In the genomic region with DNA sequence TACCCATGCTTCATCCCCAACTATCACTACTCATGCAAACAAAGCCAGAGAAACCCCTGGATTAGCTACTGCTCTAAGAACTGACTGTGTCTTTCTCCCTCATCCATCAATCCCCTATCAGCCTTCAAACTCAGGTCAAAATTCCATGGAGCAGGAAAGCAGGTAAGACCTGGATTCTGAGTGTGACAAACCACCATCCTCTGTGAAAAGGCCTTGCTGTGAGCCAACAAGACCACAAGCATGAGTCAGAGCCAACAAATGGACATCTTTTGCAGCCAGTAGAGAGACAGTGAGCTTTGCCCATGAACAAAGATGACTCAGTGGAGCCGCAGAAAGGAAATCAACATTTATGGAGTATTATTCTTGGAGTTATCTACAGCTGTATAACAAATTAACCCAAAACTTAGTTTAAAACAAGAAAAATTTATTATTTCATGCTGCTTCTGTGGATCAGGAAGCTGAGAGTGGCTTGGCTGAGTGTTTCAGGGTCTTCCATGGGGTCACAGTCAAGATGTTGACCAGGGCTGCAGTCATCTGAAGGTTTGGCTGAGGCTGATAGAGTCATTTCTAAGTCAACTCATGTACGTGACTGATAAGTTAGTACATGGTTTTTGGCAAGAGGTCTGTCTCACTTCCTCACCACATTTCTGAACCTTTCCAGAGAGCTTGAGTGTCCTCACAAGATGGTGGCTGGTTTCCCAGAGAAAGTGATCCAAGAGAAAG, we compare ENCODE assay signal across 11 cellular contexts.
DNase-seq lines count a peak whose midpoint lies in the region; ATAC-seq and TF ChIP-seq lines count a peak whose summit lies in the region.
"Had no signal": no experiment of that assay in that cellular context is flagged by ENCODE, and none has a peak within 500 bp of the region (broad histone marks: within the 10 kb centered on the region; RNA-seq: fewer than 3 reads in every experiment).

No MANE protein-coding gene starts in this region.

- no peak for TF ChIP-seq EP300 in stomach (IDR thresholded peaks at IDR 0.05)

- no peaks in the 10 kb centered on the region for H3K27me3 ChIP-seq in SJSA1 (replicated peaks)
- H3K27me3 ChIP-seq in stomach: no peaks in the 10 kb centered on the region

- intact Hi-C loops in stomach (cut with DNase I; ENCODE audit: low total_unique reads): no loop called here

- DNase-seq in activated naive CD4-positive, alpha-beta T cell treated with anti-CD3 and anti-CD28 coated beads, Interleukin-2, amount 50 U/mL, for 72 hours (ENCODE audit: low spot score in 2 of 2): no peak
- no peak for DNase-seq in activated naive CD4-positive, alpha-beta T cell treated with anti-CD3 and anti-CD28 coated beads, Interleukin-2, amount 10 ng/mL, durations not matched to agents 7 days and 5 days
- peak; percentile 74 to 79 for DNase-seq in SJSA1 (ENCODE audit: low read depth in 1 of 2, low spot score in 2 of 2)
- DNase-seq in fibroblast of the aortic adventitia (ENCODE audit: low read depth): peak; percentile 95
- DNase-seq in stromal cell of bone marrow (ENCODE audit: low read depth): peak; percentile 97
- DNase-seq in NCI-H146 treated with DMSO at 0.1 percent for 48 hours (lab: John Stamatoyannopoulos, UW; ENCODE audit: unreplicated experiment): no peak
- DNase-seq in stomach: no peak
- DNase-seq: activated naive CD8-positive, alpha-beta T cell treated with anti-CD3 and anti-CD28 coated beads, Interleukin-2, amount 10 ng/mL, durations not matched to agents 7 days and 5 days; DND-41; NCI-H69 had no signal

- H3K4me3 ChIP-seq in SJSA1 (no peak overlapping the region), fibroblast of the aortic adventitia (ENCODE audit: low read depth, low read length) (no peak overlapping the region), stomach (no peak overlapping the region)

- H3K4me1 ChIP-seq in SJSA1 (replicated peaks): peaks cover 24% of the 10 kb centered on the region
- peaks cover 5 to 48% (median 20%) of the 10 kb centered on the region in 4 donors for H3K4me1 ChIP-seq in stomach

- TF ChIP-seq CTCF in fibroblast of the aortic adventitia (IDR thresholded peaks at IDR 0.05; ENCODE audit: insufficient read depth, low read length) (no peak), stomach (IDR thresholded peaks at IDR 0.05) (no peak)

- H3K36me3 ChIP-seq in SJSA1 (no peaks in the 10 kb centered on the region), stomach (no peaks in the 10 kb centered on the region)

- H3K9me3 ChIP-seq in SJSA1 (replicated peaks) (no peaks in the 10 kb centered on the region), stomach (no peaks in the 10 kb centered on the region)

- WGBS in stomach, 5 donors: 37 to 63% (median 57%) methylated on average over 2 of the region's 2 CpGs

- H3K4me3 Mint-ChIP-seq in activated naive CD4-positive, alpha-beta T cell treated with anti-CD3 and anti-CD28 coated beads, Interleukin-2, amount 10 ng/mL, durations not matched to agents 7 days and 5 days: no peak overlapping the region
- H3K4me3 Mint-ChIP-seq: activated naive CD8-positive, alpha-beta T cell treated with anti-CD3 and anti-CD28 coated beads, Interleukin-2, amount 10 ng/mL, durations not matched to agents 7 days and 5 days had no signal

- ATAC-seq in activated naive CD4-positive, alpha-beta T cell treated with anti-CD3 and anti-CD28 coated beads, Interleukin-2, amount 50 U/mL, for 72 hours: peak; percentile 77 to 88
- ATAC-seq in HG03521 (IDR thresholded peaks at IDR 0.05; ENCODE audit: unreplicated experiment): no peak

- H3K4me1 Mint-ChIP-seq in activated naive CD4-positive, alpha-beta T cell treated with anti-CD3 and anti-CD28 coated beads, Interleukin-2, amount 10 ng/mL, durations not matched to agents 7 days and 5 days: peaks cover 8% of the 10 kb centered on the region

- H3K9me3 Mint-ChIP-seq in activated naive CD4-positive, alpha-beta T cell treated with anti-CD3 and anti-CD28 coated beads, Interleukin-2, amount 50 U/mL, for 72 hours: no peaks in the 10 kb centered on the region
- H3K9me3 Mint-ChIP-seq in activated naive CD4-positive, alpha-beta T cell treated with anti-CD3 and anti-CD28 coated beads, Interleukin-2, amount 10 ng/mL, durations not matched to agents 7 days and 5 days: no peaks in the 10 kb centered on the region
- H3K9me3 Mint-ChIP-seq: activated naive CD8-positive, alpha-beta T cell treated with anti-CD3 and anti-CD28 coated beads, Interleukin-2, amount 10 ng/mL, durations not matched to agents 7 days and 5 days had no signal

- TF ChIP-seq POLR2A in stomach (IDR thresholded peaks at IDR 0.05): no peak

- H3K27me3 Mint-ChIP-seq in activated naive CD4-positive, alpha-beta T cell treated with anti-CD3 and anti-CD28 coated beads, Interleukin-2, amount 10 ng/mL, durations not matched to agents 7 days and 5 days: no peaks in the 10 kb centered on the region
- H3K27me3 Mint-ChIP-seq: activated naive CD8-positive, alpha-beta T cell treated with anti-CD3 and anti-CD28 coated beads, Interleukin-2, amount 10 ng/mL, durations not matched to agents 7 days and 5 days had no signal

- CTCF ChIA-PET in activated naive CD4-positive, alpha-beta T cell treated with anti-CD3 and anti-CD28 coated beads, Interleukin-2, amount 10 ng/mL, durations not matched to agents 7 days and 5 days (lab: Charles Lee): interaction anchor here (0.9 to 1.0 kb wide), 2 partner anchors 15 to 148 kb away, joined by 3 read pairs; no protein-coding TSS in a partner anchor

- peak overlapping the region in 1 of 2 donors; percentile 62 for H3K27ac Mint-ChIP-seq in activated naive CD4-positive, alpha-beta T cell treated with anti-CD3 and anti-CD28 coated beads, Interleukin-2, amount 50 U/mL, for 72 hours
- no peak overlapping the region for H3K27ac Mint-ChIP-seq in activated naive CD4-positive, alpha-beta T cell treated with anti-CD3 and anti-CD28 coated beads, Interleukin-2, amount 10 ng/mL, durations not matched to agents 7 days and 5 days
- H3K27ac Mint-ChIP-seq: activated naive CD8-positive, alpha-beta T cell treated with anti-CD3 and anti-CD28 coated beads, Interleukin-2, amount 10 ng/mL, durations not matched to agents 7 days and 5 days had no signal

- no peaks in the 10 kb centered on the region for H3K36me3 Mint-ChIP-seq in activated naive CD4-positive, alpha-beta T cell treated with anti-CD3 and anti-CD28 coated beads, Interleukin-2, amount 50 U/mL, for 72 hours
- peaks cover 3% of the 10 kb centered on the region for H3K36me3 Mint-ChIP-seq in activated naive CD4-positive, alpha-beta T cell treated with anti-CD3 and anti-CD28 coated beads, Interleukin-2, amount 10 ng/mL, durations not matched to agents 7 days and 5 days
- H3K36me3 Mint-ChIP-seq: activated naive CD8-positive, alpha-beta T cell treated with anti-CD3 and anti-CD28 coated beads, Interleukin-2, amount 10 ng/mL, durations not matched to agents 7 days and 5 days had no signal

- H3K27ac ChIP-seq in SJSA1 (peak overlapping the region; percentile 26), stomach (peak overlapping the region in 1 of 5 donors; percentile 25)

Comparison
In these comparisons a context has a peak if more than half of its experiments do, and no peak if none do; other contexts are left out.
1. DNase-seq: peak in SJSA1 (2 of 2), fibroblast of the aortic adventitia (single experiment) and stromal cell of bone marrow (single experiment); none in activated naive CD4-positive, alpha-beta T cell treated with anti-CD3 and anti-CD28 coated beads, Interleukin-2, amount 50 U/mL, for 72 hours (0 of 2), activated naive CD4-positive, alpha-beta T cell treated with anti-CD3 and anti-CD28 coated beads, Interleukin-2, amount 10 ng/mL, durations not matched to agents 7 days and 5 days (single experiment), NCI-H146 treated with DMSO at 0.1 percent for 48 hours (single experiment) and stomach (single experiment).